8 cellular contexts compared by ENCODE assay signal in genomic region chr11:86068951-86069407, GRCh38. TPM values are rescaled to one million over a fixed set of nuclear protein-coding genes. Genes with fewer than 3 reads are reported as not detected.
DNase-seq lines count a peak whose midpoint lies in the region; ATAC-seq, FAIRE-seq and TF ChIP-seq lines count a peak whose summit lies in the region.

TSS of gene PICALM (minus strand) at chr11:86069084. CDS start at chr11:86068780, 304 bp downstream.

- peak; percentile 99 for DNase-seq in DMS79 (lab: John Stamatoyannopoulos, UW)
- peak; percentile 96 for DNase-seq in RCC 7860 (ENCODE audit: low spot score)
- peak; percentile 97 to 99 for DNase-seq in activated T-cell treated with anti-CD3 and anti-CD28 coated beads, Interleukin-2, amount 50 U/mL, for 72 hours
- DNase-seq in esophagus muscularis mucosa (ENCODE audit: extremely low spot score): peak; percentile 100
- DNase-seq in myocyte (ENCODE audit: low read depth): peak; percentile 100
- DNase-seq in stimulated activated CD8-positive, alpha-beta memory T cell treated with anti-CD3 and anti-CD28 coated beads, Interleukin-7, amount 100 ng/mL, for 48 hours (ENCODE audit: extremely low read depth in 1 of 2, low read depth in 1 of 2): peak; percentile 94 to 95

- H3K9me3 ChIP-seq in KOPT-K1 (ENCODE audit: insufficient read depth, low read length, poor library complexity, severe bottlenecking): no peaks in the 10 kb centered on the region
- H3K9me3 ChIP-seq in esophagus muscularis mucosa: no peaks in the 10 kb centered on the region

- peak within 1 kb of the TSS; percentile 70 to 98 (median 87) for H3K4me3 ChIP-seq in esophagus muscularis mucosa

- peaks cover 33% of the 10 kb centered on the region for H3K4me1 Mint-ChIP-seq in activated T-cell treated with anti-CD3 and anti-CD28 coated beads, Interleukin-2, amount 50 U/mL, for 72 hours (ENCODE audit: low read depth)

- no peaks in the 10 kb centered on the region for H3K27me3 ChIP-seq in esophagus muscularis mucosa

- H3K27ac Mint-ChIP-seq in activated T-cell treated with anti-CD3 and anti-CD28 coated beads, Interleukin-2, amount 50 U/mL, for 72 hours: peak within 1 kb of the TSS; percentile 93

- peak within 1 kb of the TSS; percentile 79 for H3K27ac ChIP-seq in KOPT-K1 (ENCODE audit: low read depth, low read length, poor library complexity, severe bottlenecking)
- peak within 1 kb of the TSS; percentile 95 to 99 (median 97) for H3K27ac ChIP-seq in esophagus muscularis mucosa (replicated peaks in 1 of 4)

- WGBS in esophagus muscularis mucosa: 0% methylated on average over 6 of the region's 48 CpGs

- H3K9me3 Mint-ChIP-seq in activated T-cell treated with anti-CD3 and anti-CD28 coated beads, Interleukin-2, amount 50 U/mL, for 72 hours: no peaks in the 10 kb centered on the region

- intact Hi-C loops in esophagus muscularis mucosa (cut with DNase I): loop anchor here (10.0 kb wide), 1 partner anchor 56 kb away; no protein-coding TSS in a partner anchor

- ATAC-seq in GM21786 (IDR thresholded peaks at IDR 0.05; ENCODE audit: unreplicated experiment): peak; percentile 79
- peak; percentile 88 to 89 for ATAC-seq in activated T-cell treated with anti-CD3 and anti-CD28 coated beads, Interleukin-2, amount 50 U/mL, for 72 hours (replicated peaks in 1 of 2)

- FAIRE-seq in RCC 7860 (lab: Jason Lieb, UNC): peak; percentile 54

- peak within 1 kb of the TSS; percentile 88 to 99 for H3K4me3 Mint-ChIP-seq in activated T-cell treated with anti-CD3 and anti-CD28 coated beads, Interleukin-2, amount 50 U/mL, for 72 hours

- TF ChIP-seq EP300 in esophagus muscularis mucosa (IDR thresholded peaks at IDR 0.05): no peak

- TF ChIP-seq CTCF in esophagus muscularis mucosa (IDR thresholded peaks at IDR 0.05): no peak

- peak; percentile 79 for TF ChIP-seq POLR2A in esophagus muscularis mucosa (IDR thresholded peaks at IDR 0.05; ENCODE audit: low read depth)

- H3K36me3 ChIP-seq in KOPT-K1 (ENCODE audit: insufficient read depth, low read length) (no peaks in the 10 kb centered on the region), esophagus muscularis mucosa (no peaks in the 10 kb centered on the region)

- peaks cover 29 to 40% (median 39%) of the 10 kb centered on the region in 4 donors for H3K4me1 ChIP-seq in esophagus muscularis mucosa

- no peaks in the 10 kb centered on the region for H3K27me3 Mint-ChIP-seq in activated T-cell treated with anti-CD3 and anti-CD28 coated beads, Interleukin-2, amount 50 U/mL, for 72 hours (ENCODE audit: low read depth)

- H3K36me3 Mint-ChIP-seq in activated T-cell treated with anti-CD3 and anti-CD28 coated beads, Interleukin-2, amount 50 U/mL, for 72 hours (ENCODE audit: insufficient read depth in 2 of 2): peaks cover 13 to 17% of the 10 kb centered on the region in 2 donors

RNA-seq across cellular contexts. Expression of gene PICALM, which starts in this region (rescaled TPM):
- 100 to 1,000 TPM in 1 of 2 donors, 10 to 100 TPM in 1; 70.3 to 103 TPM for total RNA-seq in activated T-cell treated with anti-CD3 and anti-CD28 coated beads, Interleukin-2, amount 50 U/mL, for 72 hours
- total RNA-seq in esophagus muscularis mucosa: 100 to 1,000 TPM; 228 to 281 (median 266) TPM
- 179 and 182 TPM in 2 replicates for total RNA-seq in myocyte
- polyA plus RNA-seq in myocyte (2012): 120 TPM

Comparison
In these comparisons a context has a peak if more than half of its experiments do, and no peak if none do; other contexts are left out.
1. Peak in every context shown above with its lines: DNase-seq, ATAC-seq, H3K4me3 ChIP-seq and H3K27ac ChIP-seq.